In the genomic region with DNA sequence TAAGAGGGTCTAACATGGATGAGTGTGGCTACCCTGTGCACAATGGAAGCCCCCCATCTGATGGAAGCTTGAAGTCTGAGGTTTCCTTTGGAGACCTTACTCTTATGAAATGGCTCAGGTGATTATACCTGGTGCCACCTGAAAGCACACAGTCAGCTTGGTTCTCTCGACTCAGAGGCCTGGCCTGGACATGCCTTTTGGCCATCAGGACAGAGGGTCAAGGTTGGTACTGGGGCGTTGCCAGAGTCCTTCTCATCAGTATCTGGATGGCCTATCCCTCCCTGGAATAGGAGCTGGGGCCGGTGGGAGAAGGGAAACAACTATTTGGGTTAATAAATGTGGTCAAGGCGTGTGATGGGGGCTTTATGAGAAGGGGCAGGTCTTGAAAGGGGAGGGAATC, we compare ENCODE assay signal across 23 cellular contexts. TPM values are rescaled to one million over a fixed set of nuclear protein-coding genes. Genes with fewer than 3 reads are reported as not detected.
"Had no signal": no experiment of that assay in that cellular context is flagged by ENCODE, and none has a peak within 500 bp of the region (broad histone marks: within the 10 kb centered on the region; RNA-seq: fewer than 3 reads in every experiment).

No MANE protein-coding gene starts in this region.

- DNase-seq: KBM-7; MV-4-11; NCI-H1048; NCI-H1105; NCI-H1417 treated with DMSO at 0.1 percent for 48 hours; NCI-H146; NCI-H1694 treated with DMSO at 0.1 percent for 48 hours; NCI-H1930; NCI-H2081 treated with DMSO at 0.1 percent for 48 hours; NCI-H2171; NCI-H226; NCI-H446; NCI-H510A; NCI-H524 treated with DMSO at 0.1 percent for 48 hours; NCI-H69; NCI-H774; NK-92 treated with Interleukin-12 subunit alpha and Interleukin-12 subunit beta, amount 100 ng/mL, for 24 hours; PC-3; SHP77; SK-N-SH had no signal

- ATAC-seq: Panc1 had no signal

- H3K4me2 ChIP-seq: SK-N-SH had no signal

- H3K27ac ChIP-seq: RWPE1 had no signal

- H3K9me3 ChIP-seq: SK-N-SH had no signal

- H3K9ac ChIP-seq: SK-N-SH had no signal

RNA-seq across cellular contexts. Expression of gene COL27A1, which starts 48.9 kb away (rescaled TPM):
- total RNA-seq: OCI-LY7 had no signal
